8 cellular contexts compared by ENCODE assay signal in the genomic region with DNA sequence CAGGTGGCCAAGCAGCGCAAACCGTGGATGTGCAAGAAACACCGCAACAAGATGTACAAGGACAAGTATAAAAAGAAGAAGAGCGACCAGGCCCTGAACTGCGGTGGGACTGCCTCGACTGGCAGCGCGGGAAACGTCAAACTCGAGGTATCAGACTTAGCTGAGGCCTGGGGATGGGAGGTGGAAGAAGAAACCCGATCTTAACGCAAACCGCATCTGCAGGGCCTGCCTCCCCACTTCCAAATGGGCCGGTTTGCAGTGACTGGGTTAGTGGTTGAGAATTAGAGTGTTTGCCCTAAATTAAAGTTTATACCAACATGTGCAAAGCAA. TPM values are rescaled to one million over a fixed set of nuclear protein-coding genes. Genes with fewer than 3 reads are reported as not detected.
A peak's percentile ranks its signal among the peaks of the same experiment; 100 is the strongest.
DNase-seq lines count a peak whose midpoint lies in the region; ATAC-seq, FAIRE-seq and TF ChIP-seq lines count a peak whose summit lies in the region.

No MANE protein-coding gene starts in this region.

- no peaks in the 10 kb centered on the region for H3K27me3 Mint-ChIP-seq in Calu3 (ENCODE audit: unreplicated experiment)
- no peaks in the 10 kb centered on the region for H3K27me3 Mint-ChIP-seq in neural crest cell (ENCODE audit: low read depth)

- no peak for TF ChIP-seq CTCF in Calu3 (IDR thresholded peaks at IDR 0.05; ENCODE audit: unreplicated experiment)
- no peak for TF ChIP-seq CTCF in endothelial cell of umbilical vein (IDR thresholded peaks at IDR 0.05; ENCODE audit: extremely low read depth in 1 of 2, insufficient read depth in 1 of 2, low read depth in 1 of 2, low read length in 2 of 2)
- no peak for TF ChIP-seq CTCF in neural crest cell (conservative IDR thresholded peaks at IDR 0.05)

- DNase-seq in Calu3 (no peak), T-helper 9 cell (peak; percentile 9), endothelial cell of umbilical vein (ENCODE audit: low read depth, low spot score) (no peak), neural crest cell (ENCODE audit: low read depth, low spot score) (no peak)

- H3K79me2 ChIP-seq in endothelial cell of umbilical vein (ENCODE audit: control insufficient read depth, insufficient read depth, low read length), result peaks cover 40% of the 10 kb centered on the region

- dilution Hi-C loops in endothelial cell of umbilical vein (cut with MboI; ENCODE audit: extremely low pct_ligation_motif_present, low sequenced_read_pairs), result no loop called here

- peak overlapping the region; percentile 69 for H3K9ac ChIP-seq in endothelial cell of umbilical vein (replicated peaks; ENCODE audit: extremely low read depth, insufficient read depth, low read length)

- H3K4me3 Mint-ChIP-seq in Calu3 (ENCODE audit: low read depth, unreplicated experiment), result peak overlapping the region; percentile 93
- peak overlapping the region; percentile 91 for H3K4me3 Mint-ChIP-seq in neural crest cell

- ATAC-seq in GM19455 (IDR thresholded peaks at IDR 0.05; ENCODE audit: unreplicated experiment) (peak; percentile 12), HG03565 (IDR thresholded peaks at IDR 0.05; ENCODE audit: unreplicated experiment) (peak; percentile 2), GM18861 (IDR thresholded peaks at IDR 0.05; ENCODE audit: unreplicated experiment) (no peak)

- peaks cover 32% of the 10 kb centered on the region for H3K4me1 ChIP-seq in endothelial cell of umbilical vein (ENCODE audit: control insufficient read depth, extremely low read depth, insufficient read depth, low read length)
- no peaks in the 10 kb centered on the region for H3K4me1 ChIP-seq in urinary bladder (ENCODE audit: insufficient read depth)

- H3K9me3 Mint-ChIP-seq in Calu3 (ENCODE audit: low read depth, unreplicated experiment) (no peaks in the 10 kb centered on the region), neural crest cell (no peaks in the 10 kb centered on the region)

- H3K4me2 ChIP-seq in endothelial cell of umbilical vein (ENCODE audit: insufficient read depth, low read length), result peak overlapping the region; percentile 94

- CTCF ChIA-PET in Calu3 (lab: Charles Lee), result no interaction called here
- CTCF ChIA-PET in endothelial cell of umbilical vein (lab: Charles Lee), result interaction anchor here (0.8 kb wide), 1 partner anchor 161 kb away, joined by 3 read pairs; no protein-coding TSS in a partner anchor

- peaks cover 20% of the 10 kb centered on the region for H3K36me3 Mint-ChIP-seq in Calu3 (ENCODE audit: insufficient read depth, unreplicated experiment)
- H3K36me3 Mint-ChIP-seq in neural crest cell (ENCODE audit: low read depth), result no peaks in the 10 kb centered on the region

- H3K4me1 Mint-ChIP-seq in Calu3 (ENCODE audit: low read depth, unreplicated experiment) (peaks cover 16% of the 10 kb centered on the region), neural crest cell (peaks cover 28% of the 10 kb centered on the region)

- H2AFZ ChIP-seq in endothelial cell of umbilical vein (ENCODE audit: low read depth, low read length), result peak overlapping the region; percentile 97

- no peaks in the 10 kb centered on the region for H3K9me1 ChIP-seq in endothelial cell of umbilical vein (replicated peaks; ENCODE audit: control insufficient read depth, extremely low read depth, insufficient read depth, low read length)

- no TSS peak for BruUV-seq in Calu3 (replicated peaks; lab: Mats Ljungman, UMichigan)
- no TSS peak for BruUV-seq in endothelial cell of umbilical vein (replicated peaks; lab: Mats Ljungman, UMichigan)

- 1% methylated on average over 14 of the region's 14 CpGs for WGBS in urinary bladder

- H3K4me3 ChIP-seq in endothelial cell of umbilical vein (replicated peaks in 1 of 3; ENCODE audit: insufficient read depth in 1 of 3, low read depth in 1 of 3, low read length in 3 of 3), result peak overlapping the region; percentile 62 to 93 (median 83)
- H3K4me3 ChIP-seq in urinary bladder (ENCODE audit: low read depth, low read length), result peak overlapping the region; percentile 79

- POLR2A ChIA-PET in endothelial cell of umbilical vein (lab: Charles Lee), result no interaction called here

- peak overlapping the region; percentile 61 for H3K27ac Mint-ChIP-seq in Calu3 (ENCODE audit: unreplicated experiment)
- peak overlapping the region; percentile 89 for H3K27ac Mint-ChIP-seq in neural crest cell (ENCODE audit: unreplicated experiment)

- intact Hi-C loops in Calu3 (cut with micrococcal nuclease; ENCODE audit: unreplicated experiment), result loop anchor here (5.0 to 10.0 kb wide), 2 partner anchors 57 to 365 kb away; no protein-coding TSS in a partner anchor
- intact Hi-C loops in endothelial cell of umbilical vein (cut with micrococcal nuclease), result loop anchor here (2.0 to 10.0 kb wide), 6 partner anchors 65 to 1525 kb away; partner anchors contain the start of genes CCDC169, SPART and UFM1

- no peaks in the 10 kb centered on the region for H3K9me3 ChIP-seq in endothelial cell of umbilical vein (replicated peaks; ENCODE audit: control insufficient read depth, insufficient read depth, low read length)

- no peak for TF ChIP-seq POLR2A in endothelial cell of umbilical vein (IDR thresholded peaks at IDR 0.05; ENCODE audit: low read depth, low read length)

- H3K36me3 ChIP-seq in endothelial cell of umbilical vein (ENCODE audit: control insufficient read depth in 2 of 2, extremely low read depth in 1 of 2, insufficient read depth in 2 of 2, low read length in 2 of 2) (no peaks in the 10 kb centered on the region), urinary bladder (ENCODE audit: insufficient read depth) (no peaks in the 10 kb centered on the region)

- no peaks in the 10 kb centered on the region for H4K20me1 ChIP-seq in endothelial cell of umbilical vein (replicated peaks; ENCODE audit: control insufficient read depth, extremely low read depth, insufficient read depth, low read length)

- H3K27ac ChIP-seq in endothelial cell of umbilical vein (ENCODE audit: insufficient read depth, low read depth, low read length) (no peak overlapping the region), urinary bladder (ENCODE audit: low read depth) (no peak overlapping the region)

- no peaks in the 10 kb centered on the region for H3K27me3 ChIP-seq in endothelial cell of umbilical vein (ENCODE audit: control insufficient read depth in 2 of 2, insufficient read depth in 2 of 2, low read length in 2 of 2)

- no peak for FAIRE-seq in endothelial cell of umbilical vein (lab: Jason Lieb, UNC)

TF ChIP-seq in endothelial cell of umbilical vein, 7 proteins besides CTCF, POLR2A, EP300 and RAD21:
- TF ChIP-seq MYC (IDR thresholded peaks at IDR 0.05; ENCODE audit: low read depth, low read length) (no peak), GATA2 (IDR thresholded peaks at IDR 0.05; ENCODE audit: insufficient read depth, insufficient read length, low read depth, low read length) (no peak), FOS (IDR thresholded peaks at IDR 0.05; ENCODE audit: borderline replicate concordance, insufficient read depth, low read length) (no peak)
- TF ChIP-seq, protein P1, sequence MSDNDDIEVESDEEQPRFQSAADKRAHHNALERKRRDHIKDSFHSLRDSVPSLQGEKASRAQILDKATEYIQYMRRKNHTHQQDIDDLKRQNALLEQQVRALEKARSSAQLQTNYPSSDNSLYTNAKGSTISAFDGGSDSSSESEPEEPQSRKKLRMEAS (IDR thresholded peaks at IDR 0.05; ENCODE audit: insufficient read depth, insufficient read length), result no peak

RNA-seq across cellular contexts. Expression of gene RFXAP, which starts 0.8 kb away (rescaled TPM):
- total RNA-seq in Calu3 (2022) (3.8 and 6.2 TPM in 2 replicates), endothelial cell of umbilical vein (7.2 and 9.0 TPM in 2 replicates), neural crest cell (13.9 and 17.1 TPM in 2 replicates), urinary bladder (10.0 TPM)
- polyA plus RNA-seq in endothelial cell of umbilical vein (2.3 and 3.0 TPM in 2 replicates), urinary bladder (6.1 TPM)
- 3.9 and 4.0 TPM in 2 replicates for polyA plus RNA-seq in endothelial cell of umbilical vein (2011; cell fraction: cytosol; rRNA removed)
- polyA plus RNA-seq in endothelial cell of umbilical vein (2011; cell fraction: nucleus; rRNA removed), result 4.5 and 6.4 TPM in 2 replicates
- polyA plus RNA-seq in endothelial cell of umbilical vein (2012), result 7.1 TPM in 2 replicates
- polyA minus RNA-seq in endothelial cell of umbilical vein, result 1.1 and 2.2 TPM in 2 replicates
- polyA minus RNA-seq in endothelial cell of umbilical vein (2011; cell fraction: cytosol; rRNA and poly(A)+ RNA removed), result 1.9 TPM
- polyA minus RNA-seq in endothelial cell of umbilical vein (2011; cell fraction: nucleus; rRNA and poly(A)+ RNA removed), result 2.0 and 3.1 TPM in 2 replicates
